ENCODE assay signal across 21 cellular contexts in the genomic region with DNA sequence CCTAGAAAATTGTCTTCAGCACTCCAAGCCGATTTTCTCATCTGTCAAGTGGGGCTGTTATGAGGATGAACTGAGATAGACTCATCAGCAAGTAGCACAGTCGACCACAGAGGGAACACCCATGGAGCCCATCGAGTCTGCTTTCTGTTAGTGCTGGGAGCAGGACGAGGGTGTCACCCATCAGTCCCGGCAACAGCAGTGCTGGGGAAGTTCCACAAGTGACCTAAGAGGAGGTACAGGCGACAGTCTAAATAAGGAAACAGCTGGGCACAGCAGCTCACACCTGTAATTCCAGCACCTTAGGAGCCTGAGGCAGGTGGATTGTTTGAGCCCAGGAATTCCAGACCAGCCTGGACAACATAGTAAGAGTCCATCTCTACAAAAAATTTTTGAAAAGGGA. TPM values are rescaled to one million over a fixed set of nuclear protein-coding genes. Genes with fewer than 3 reads are reported as not detected.
A peak's percentile ranks its signal among the peaks of the same experiment; 100 is the strongest.
DNase-seq lines count a peak whose midpoint lies in the region; ATAC-seq and TF ChIP-seq lines count a peak whose summit lies in the region.
"Had no signal": no experiment of that assay in that cellular context is flagged by ENCODE, and none has a peak within 500 bp of the region (broad histone marks: within the 10 kb centered on the region; RNA-seq: fewer than 3 reads in every experiment).

No MANE protein-coding gene starts in this region.

- H3K4me3 ChIP-seq in CD8-positive, alpha-beta memory T cell (ENCODE audit: low read length) = no peak overlapping the region
- H3K4me3 ChIP-seq in osteoblast (ENCODE audit: insufficient read depth, low read length) = no peak overlapping the region
- H3K4me3 ChIP-seq: GM23248, MG63, SJSA1 had no signal

- CTCF ChIA-PET in CD8-positive, alpha-beta memory T cell (lab: Charles Lee) = no interaction called here
- CTCF ChIA-PET in T-cell (lab: Charles Lee) = no interaction called here

- H3K9me3 ChIP-seq in CD8-positive, alpha-beta memory T cell (ENCODE audit: low read length) = no peaks in the 10 kb centered on the region
- no peaks in the 10 kb centered on the region for H3K9me3 ChIP-seq in osteoblast (ENCODE audit: low read depth, low read length)
- H3K9me3 ChIP-seq: MG63, SJSA1 had no signal

- H3K27ac ChIP-seq in CD8-positive, alpha-beta memory T cell (ENCODE audit: low read depth, low read length) = no peak overlapping the region
- no peak overlapping the region for H3K27ac ChIP-seq in osteoblast (ENCODE audit: low read depth, low read length)
- H3K27ac ChIP-seq: GM23248, SJSA1 had no signal

- H3K4me1 Mint-ChIP-seq in CD8-positive, alpha-beta memory T cell = peaks cover 37 to 60% (median 41%) of the 10 kb centered on the region in 3 donors
- H3K4me1 Mint-ChIP-seq in T-cell (peaks cover 13 to 30% (median 22%) of the 10 kb centered on the region in 3 donors), endothelial cell (ENCODE audit: unreplicated experiment) (no peaks in the 10 kb centered on the region)

- no peak for ATAC-seq in T-cell (replicated peaks in 1 of 4)
- ATAC-seq: PC-3 had no signal

- POLR2A ChIA-PET in CD8-positive, alpha-beta memory T cell (lab: Charles Lee) = no interaction called here
- POLR2A ChIA-PET in T-cell (lab: Charles Lee) = no interaction called here

- H3K36me3 Mint-ChIP-seq in CD8-positive, alpha-beta memory T cell = peaks cover 0 to 11% (median 3%) of the 10 kb centered on the region in 3 donors
- H3K36me3 Mint-ChIP-seq in T-cell (peaks cover 22% of the 10 kb centered on the region), endothelial cell (ENCODE audit: low read depth, unreplicated experiment) (peaks cover 8% of the 10 kb centered on the region)

- no peak overlapping the region for H3K4me2 ChIP-seq in osteoblast (ENCODE audit: insufficient read depth, low read length)

- no peaks in the 10 kb centered on the region for H3K27me3 ChIP-seq in CD8-positive, alpha-beta memory T cell (ENCODE audit: insufficient read depth, low read length, poor library complexity, severe bottlenecking)
- no peaks in the 10 kb centered on the region for H3K27me3 ChIP-seq in osteoblast (ENCODE audit: insufficient read depth, low read length)
- H3K27me3 ChIP-seq: MG63, SJSA1 had no signal

- no peak for TF ChIP-seq CTCF in endothelial cell (IDR thresholded peaks at IDR 0.05; ENCODE audit: unreplicated experiment)
- no peak for TF ChIP-seq CTCF in osteoblast (IDR thresholded peaks at IDR 0.05; ENCODE audit: extremely low read depth, low read depth, low read length)
- no peak for TF ChIP-seq CTCF in GM13977 (IDR thresholded peaks at IDR 0.05; ENCODE audit: extremely low read depth, insufficient read depth, missing control alignments)

- H3K9me3 Mint-ChIP-seq in CD8-positive, alpha-beta memory T cell = no peaks in the 10 kb centered on the region
- no peaks in the 10 kb centered on the region for H3K9me3 Mint-ChIP-seq in T-cell
- H3K9me3 Mint-ChIP-seq in endothelial cell (ENCODE audit: unreplicated experiment) = no peaks in the 10 kb centered on the region
- H3K9me3 Mint-ChIP-seq: HFFc6 had no signal

- no peak overlapping the region for H2AFZ ChIP-seq in osteoblast (ENCODE audit: low read length)
- H2AFZ ChIP-seq: GM23248 had no signal

- H3K27me3 Mint-ChIP-seq in CD8-positive, alpha-beta memory T cell = no peaks in the 10 kb centered on the region
- H3K27me3 Mint-ChIP-seq in T-cell (no peaks in the 10 kb centered on the region), endothelial cell (ENCODE audit: unreplicated experiment) (no peaks in the 10 kb centered on the region)

- in situ Hi-C loops in GM13977 (cut with MboI; ENCODE audit: low pct_unique_long_range_greater_than_20kb, low sequenced_read_pairs, unreplicated experiment) = no loop called here

- peaks cover 23% of the 10 kb centered on the region for H3K4me1 ChIP-seq in CD8-positive, alpha-beta memory T cell (ENCODE audit: insufficient read depth, low read length)
- H3K4me1 ChIP-seq in osteoblast (ENCODE audit: insufficient read depth, low read length) = peaks cover 3% of the 10 kb centered on the region

- H3K27ac Mint-ChIP-seq in CD8-positive, alpha-beta memory T cell = peak overlapping the region; percentile 72 to 95 (median 84)
- H3K27ac Mint-ChIP-seq in T-cell (peak overlapping the region; percentile 56 to 69), endothelial cell (ENCODE audit: unreplicated experiment) (peak overlapping the region; percentile 45)
- H3K27ac Mint-ChIP-seq: HFFc6 had no signal

- H3K36me3 ChIP-seq in CD8-positive, alpha-beta memory T cell (ENCODE audit: insufficient read depth, low read length) = no peaks in the 10 kb centered on the region
- peaks cover 2% of the 10 kb centered on the region for H3K36me3 ChIP-seq in osteoblast (ENCODE audit: insufficient read depth, low read length)

- peaks cover 24% of the 10 kb centered on the region for H4K20me1 ChIP-seq in osteoblast (ENCODE audit: insufficient read depth, low read length)

- no peak for DNase-seq in CD8-positive, alpha-beta memory T cell
- DNase-seq in T-cell = no peak
- DNase-seq in endothelial cell (ENCODE audit: low spot score) = no peak
- DNase-seq in osteoblast (ENCODE audit: insufficient read length, low spot score, missing footprints) = peak; percentile 67
- no peak for DNase-seq in mesenteric fat pad (ENCODE audit: low spot score)
- no peak for DNase-seq in GM13977 (ENCODE audit: low spot score)
- DNase-seq in amygdala (lab: John Stamatoyannopoulos, UW) = no peak
- DNase-seq: C1 segment of cervical spinal cord, DMS153, GM23248, H7, HFFc6, KBM-7, MG63, NCI-H2029, NCI-H446, NCI-H524 treated with DMSO at 0.1 percent for 48 hours, NCI-H774, PC-3, Right ventricle myocardium superior had no signal

- H3K79me2 ChIP-seq in osteoblast (ENCODE audit: insufficient read depth, low read length) = peaks cover 12% of the 10 kb centered on the region

- peak overlapping the region in 3 of 7 donors; percentile 9 to 87 (median 49) for H3K4me3 Mint-ChIP-seq in CD8-positive, alpha-beta memory T cell
- no peak overlapping the region for H3K4me3 Mint-ChIP-seq in T-cell
- no peak overlapping the region for H3K4me3 Mint-ChIP-seq in endothelial cell (ENCODE audit: unreplicated experiment)
- H3K4me3 Mint-ChIP-seq: HFFc6 had no signal

RNA-seq across cellular contexts. Expression of a gene that starts 9.7 kb away (rescaled TPM):
- 10 to 100 TPM; 16.3 to 16.4 TPM for total RNA-seq in CD8-positive, alpha-beta memory T cell
- polyA plus RNA-seq in CD8-positive, alpha-beta memory T cell = 18.5 TPM
- total RNA-seq in T-cell = 10 to 100 TPM in 4 of 5 donors, 1 to 10 TPM in 1; 8.9 to 27.9 (median 23.8) TPM
- 18.8 TPM for total RNA-seq in endothelial cell (ENCODE audit: unreplicated experiment)
- total RNA-seq in osteoblast = 26.5 and 30.4 TPM in 2 replicates
- 29.6 TPM for total RNA-seq in mesenteric fat pad
